1 cellular context compared by ENCODE assay signal in genomic region chr13:35630551-35631275, GRCh38.
TF ChIP-seq lines count a peak whose summit lies in the region.

No MANE protein-coding gene starts in this region.

TF ChIP-seq in K562, 482 proteins besides CTCF, POLR2A, EP300 and RAD21 (continued from another document):
- no peak for TF ChIP-seq ZBTB43 (CRISPR knock-in tag; IDR thresholded peaks at IDR 0.05)
- no peak for TF ChIP-seq POLR2B (IDR thresholded peaks at IDR 0.05; ENCODE audit: low read depth, partially characterized antibody)
- TF ChIP-seq ZEB2 (IDR thresholded peaks at IDR 0.05), result no peak
- TF ChIP-seq FOXP4 (CRISPR knock-in tag; IDR thresholded peaks at IDR 0.05; ENCODE audit: borderline replicate concordance), result no peak
- TF ChIP-seq THAP7 (CRISPR knock-in tag; IDR thresholded peaks at IDR 0.05), result no peak
- TF ChIP-seq MIER1 (IDR thresholded peaks at IDR 0.05; ENCODE audit: low read depth), result no peak
- TF ChIP-seq KAT8 (IDR thresholded peaks at IDR 0.05; ENCODE audit: low read depth), result no peak
